8 cellular contexts compared by ENCODE assay signal in genomic region chr15:72783563-72784232, GRCh38. TPM values are rescaled to one million over a fixed set of nuclear protein-coding genes. Genes with fewer than 3 reads are reported as not detected.
DNase-seq lines count a peak whose midpoint lies in the region; ATAC-seq and TF ChIP-seq lines count a peak whose summit lies in the region.

ADPGK (minus strand) TSS chr15:72783758; CDS start chr15:72783691, 67 bp downstream.

- H3K27me3 Mint-ChIP-seq in CD4-positive, alpha-beta T cell = no peaks in the 10 kb centered on the region
- no peaks in the 10 kb centered on the region for H3K27me3 Mint-ChIP-seq in activated CD4-positive, alpha-beta memory T cell treated with anti-CD3 and anti-CD28 coated beads for 36 hours

- H3K27me3 ChIP-seq in CD4-positive, alpha-beta T cell (ENCODE audit: control insufficient read depth, insufficient read depth, low read length) = no peaks in the 10 kb centered on the region
- no peaks in the 10 kb centered on the region for H3K27me3 ChIP-seq in right lobe of liver

- TF ChIP-seq CTCF in CD4-positive, alpha-beta T cell (IDR thresholded peaks at IDR 0.05) = no peak
- no peak for TF ChIP-seq CTCF in right lobe of liver (IDR thresholded peaks at IDR 0.05)

- H3K4me1 Mint-ChIP-seq in CD4-positive, alpha-beta T cell (ENCODE audit: low read depth) = peaks cover 50% of the 10 kb centered on the region
- H3K4me1 Mint-ChIP-seq in activated CD4-positive, alpha-beta memory T cell treated with anti-CD3 and anti-CD28 coated beads for 36 hours (ENCODE audit: low read depth) = peaks cover 65% of the 10 kb centered on the region

- POLR2A ChIA-PET in CD4-positive, alpha-beta T cell (lab: Charles Lee) = interaction anchor here (0.6 to 2.1 kb wide), 10 partner anchors 25 to 850 kb away, joined by 3 to 7 read pairs (median 4); partner anchors contain the start of genes BBS4, HIGD2B, NEO1 and NPTN
- POLR2A ChIA-PET in activated CD4-positive, alpha-beta memory T cell treated with anti-CD3 and anti-CD28 coated beads for 36 hours (lab: Charles Lee) = interaction anchor here (0.6 to 2.0 kb wide), 5 partner anchors 10 to 299 kb away, joined by 3 to 11 read pairs (median 3); no protein-coding TSS in a partner anchor

- ATAC-seq in CD4-positive, alpha-beta T cell (ENCODE audit: poor library complexity) = peak; percentile 74
- peak; percentile 74 for ATAC-seq in GM19452 (IDR thresholded peaks at IDR 0.05; ENCODE audit: unreplicated experiment)
- peak; percentile 93 to 96 (median 94) for ATAC-seq in right lobe of liver

- peak within 1 kb of the TSS; percentile 98 for H3K27ac Mint-ChIP-seq in CD4-positive, alpha-beta T cell
- H3K27ac Mint-ChIP-seq in activated CD4-positive, alpha-beta memory T cell treated with anti-CD3 and anti-CD28 coated beads for 36 hours = peak within 1 kb of the TSS; percentile 93

- peak within 1 kb of the TSS; percentile 99 to 100 (median 100) for H3K4me3 ChIP-seq in right lobe of liver

- H3K27ac ChIP-seq in CD4-positive, alpha-beta T cell (ENCODE audit: low read depth, low read length) = peak within 1 kb of the TSS; percentile 93
- H3K27ac ChIP-seq in right lobe of liver = peak within 1 kb of the TSS; percentile 61 to 95 (median 88)

- H3K4me1 ChIP-seq in right lobe of liver = peaks cover 0 to 14% (median 8%) of the 10 kb centered on the region in 4 donors

- H3K36me3 Mint-ChIP-seq in CD4-positive, alpha-beta T cell (ENCODE audit: low read depth) = peaks cover 34% of the 10 kb centered on the region
- peaks cover 25% of the 10 kb centered on the region for H3K36me3 Mint-ChIP-seq in activated CD4-positive, alpha-beta memory T cell treated with anti-CD3 and anti-CD28 coated beads for 36 hours

- peak within 1 kb of the TSS; percentile 96 for H3K4me3 Mint-ChIP-seq in CD4-positive, alpha-beta T cell
- H3K4me3 Mint-ChIP-seq in activated CD4-positive, alpha-beta memory T cell treated with anti-CD3 and anti-CD28 coated beads for 36 hours = peak within 1 kb of the TSS; percentile 85

- peak; percentile 87 for TF ChIP-seq POLR2A in right lobe of liver (IDR thresholded peaks at IDR 0.05)

- CTCF ChIA-PET in CD4-positive, alpha-beta T cell (lab: Charles Lee) = no interaction called here
- CTCF ChIA-PET in activated CD4-positive, alpha-beta memory T cell treated with anti-CD3 and anti-CD28 coated beads for 36 hours (lab: Charles Lee) = interaction anchor here (2.0 to 4.4 kb wide), 4 partner anchors 12 to 457 kb away, joined by 5 to 41 read pairs (median 10); no protein-coding TSS in a partner anchor

- intact Hi-C loops in CD4-positive, alpha-beta T cell (cut with DNase I, micrococcal nuclease) = loop anchor here (1.0 to 10.0 kb wide), 12 partner anchors 43 to 1679 kb away; partner anchors contain the start of genes BBS4 (in 2 of the 2), HIGD2B (in 2 of the 2), ARIH1 (in 1 of the 2) and MYO9A (in 1 of the 2)
- intact Hi-C loops in activated CD4-positive, alpha-beta memory T cell treated with anti-CD3 and anti-CD28 coated beads for 36 hours (cut with micrococcal nuclease) = loop anchor here (1.0 to 10.0 kb wide), 11 partner anchors 43 to 911 kb away; partner anchors contain the start of genes ARIH1, BBS4, HIGD2B and NEO1
- intact Hi-C loops in right lobe of liver (cut with DNase I) = no loop called here

- no peaks in the 10 kb centered on the region for H3K9me3 ChIP-seq in CD4-positive, alpha-beta T cell (ENCODE audit: control insufficient read depth, low read length)
- no peaks in the 10 kb centered on the region for H3K9me3 ChIP-seq in right lobe of liver

- peak; percentile 88 to 98 (median 92) for DNase-seq in CD4-positive, alpha-beta T cell
- peak; percentile 85 for DNase-seq in HK-2 (ENCODE audit: unreplicated experiment)
- DNase-seq in NCI-H82 treated with DMSO at 0.1 percent for 48 hours (lab: John Stamatoyannopoulos, UW; ENCODE audit: unreplicated experiment) = peak; percentile 71
- DNase-seq in activated CD4-positive, alpha-beta memory T cell treated with anti-CD3 and anti-CD28 coated beads for 36 hours = peak; percentile 95
- DNase-seq in dermis microvascular lymphatic vessel endothelial cell (ENCODE audit: low read depth in 2 of 2) = peak; percentile 80 to 96
- peak; percentile 91 to 93 (median 92) for DNase-seq in right lobe of liver
- peak; percentile 92 for DNase-seq in stimulated activated CD4-positive, alpha-beta T cell treated with anti-CD3 and anti-CD28 coated beads, Interleukin-4, amount 100 ng/mL, for 24 hours

- no peaks in the 10 kb centered on the region for H3K9me3 Mint-ChIP-seq in CD4-positive, alpha-beta T cell
- H3K9me3 Mint-ChIP-seq in activated CD4-positive, alpha-beta memory T cell treated with anti-CD3 and anti-CD28 coated beads for 36 hours = no peaks in the 10 kb centered on the region

- 2% methylated on average over 12 of the region's 64 CpGs for WGBS in right lobe of liver (ENCODE audit: insufficient coverage, low coverage, low lambda C conversion rate, missing lambda C conversion rate)

- peaks cover 0 to 6% (median 0%) of the 10 kb centered on the region in 4 donors for H3K36me3 ChIP-seq in right lobe of liver

RNA-seq across cellular contexts. Expression of gene ADPGK, which starts in this region (rescaled TPM):
- total RNA-seq in CD4-positive, alpha-beta T cell = 10 to 100 TPM; 88.8 to 92.5 TPM
- total RNA-seq in activated CD4-positive, alpha-beta memory T cell treated with anti-CD3 and anti-CD28 coated beads for 36 hours = 10 to 100 TPM; 60.9 to 61.5 TPM
- total RNA-seq in dermis microvascular lymphatic vessel endothelial cell (29.3 and 37.3 TPM in 2 replicates), right lobe of liver (10 to 100 TPM; 13.9 to 22.1 (median 19.8) TPM)

Comparison
In these comparisons a context has a peak if more than half of its experiments do, and no peak if none do; other contexts are left out.
1. Peak in every context shown above with its lines: DNase-seq, ATAC-seq, H3K4me3 ChIP-seq and H3K27ac ChIP-seq.
2. intact Hi-C loops: an anchor here in CD4-positive, alpha-beta T cell (1.0 to 10.0 kb wide) and activated CD4-positive, alpha-beta memory T cell treated with anti-CD3 and anti-CD28 coated beads for 36 hours (1.0 to 10.0 kb wide); none called in right lobe of liver.